ENCODE assay signal across 8 cellular contexts in genomic region chr2:69798909-69799526, GRCh38. TPM values are rescaled to one million over a fixed set of nuclear protein-coding genes. Genes with fewer than 3 reads are reported as not detected.
DNase-seq lines count a peak whose midpoint lies in the region; ATAC-seq and TF ChIP-seq lines count a peak whose summit lies in the region.

No MANE protein-coding gene starts in this region.

- peak overlapping the region; percentile 84 to 85 for H3K27ac ChIP-seq in ascending aorta
- H3K27ac ChIP-seq in vagina: peak overlapping the region; percentile 77

- intact Hi-C loops in ascending aorta (cut with DNase I) (no loop called here), vagina (cut with DNase I) (loop anchor here (10.0 kb wide), 1 partner anchor 54 kb away; the partner anchor contains the start of gene ANXA4)

- peaks cover 0 to 5% of the 10 kb centered on the region in 2 donors for H3K36me3 ChIP-seq in ascending aorta
- H3K36me3 ChIP-seq in vagina: no peaks in the 10 kb centered on the region

- TF ChIP-seq POLR2A in vagina (IDR thresholded peaks at IDR 0.05): no peak

- H3K4me1 ChIP-seq in ascending aorta (peaks cover 0 to 13% of the 10 kb centered on the region in 2 donors), vagina (peaks cover 25% of the 10 kb centered on the region)

- ATAC-seq in HG02884 (IDR thresholded peaks at IDR 0.05; ENCODE audit: unreplicated experiment) (peak; percentile 45), left lobe of liver (no peak), GM21737 (IDR thresholded peaks at IDR 0.05; ENCODE audit: unreplicated experiment) (no peak)

- TF ChIP-seq CTCF in ascending aorta (IDR thresholded peaks at IDR 0.05) (no peak), vagina (IDR thresholded peaks at IDR 0.05) (no peak)

- DNase-seq in GDM1 (lab: John Stamatoyannopoulos, UW): peak; percentile 14
- DNase-seq in ascending aorta (ENCODE audit: low spot score in 2 of 2): no peak
- DNase-seq in left lobe of liver (ENCODE audit: low spot score): peak; percentile 18
- no peak for DNase-seq in vagina (ENCODE audit: extremely low spot score in 2 of 2)
- DNase-seq in DMS114 treated with DMSO at 0.1 percent for 48 hours (lab: John Stamatoyannopoulos, UW; ENCODE audit: unreplicated experiment): no peak
- DNase-seq in HuH-7 (ENCODE audit: low spot score): no peak

- no peaks in the 10 kb centered on the region for H3K9me3 ChIP-seq in ascending aorta
- no peaks in the 10 kb centered on the region for H3K9me3 ChIP-seq in vagina

- H3K27me3 ChIP-seq in ascending aorta (no peaks in the 10 kb centered on the region), vagina (no peaks in the 10 kb centered on the region)

- H3K4me3 ChIP-seq in ascending aorta: peak overlapping the region; percentile 49 to 64
- H3K4me3 ChIP-seq in vagina: peak overlapping the region; percentile 35 to 40

RNA-seq across cellular contexts. Expression of gene GMCL1, which starts 30.4 kb away (rescaled TPM):
- total RNA-seq in ascending aorta: 10.4 TPM
- 5.4 TPM for total RNA-seq in left lobe of liver
- 13.0 TPM for total RNA-seq in vagina

RNA-seq across cellular contexts. Expression of gene ANXA4, which starts 57.1 kb away (rescaled TPM):
- total RNA-seq in ascending aorta: 29.1 TPM
- total RNA-seq in left lobe of liver: 102 TPM
- 63.6 TPM for total RNA-seq in vagina

Comparison
In these comparisons a context has a peak if more than half of its experiments do, and no peak if none do; other contexts are left out.
1. DNase-seq: peak in GDM1 (single experiment) and left lobe of liver (single experiment); none in ascending aorta (0 of 2), vagina (0 of 2), DMS114 treated with DMSO at 0.1 percent for 48 hours (single experiment) and HuH-7 (single experiment).